8 cellular contexts compared by ENCODE assay signal in the genomic region with DNA sequence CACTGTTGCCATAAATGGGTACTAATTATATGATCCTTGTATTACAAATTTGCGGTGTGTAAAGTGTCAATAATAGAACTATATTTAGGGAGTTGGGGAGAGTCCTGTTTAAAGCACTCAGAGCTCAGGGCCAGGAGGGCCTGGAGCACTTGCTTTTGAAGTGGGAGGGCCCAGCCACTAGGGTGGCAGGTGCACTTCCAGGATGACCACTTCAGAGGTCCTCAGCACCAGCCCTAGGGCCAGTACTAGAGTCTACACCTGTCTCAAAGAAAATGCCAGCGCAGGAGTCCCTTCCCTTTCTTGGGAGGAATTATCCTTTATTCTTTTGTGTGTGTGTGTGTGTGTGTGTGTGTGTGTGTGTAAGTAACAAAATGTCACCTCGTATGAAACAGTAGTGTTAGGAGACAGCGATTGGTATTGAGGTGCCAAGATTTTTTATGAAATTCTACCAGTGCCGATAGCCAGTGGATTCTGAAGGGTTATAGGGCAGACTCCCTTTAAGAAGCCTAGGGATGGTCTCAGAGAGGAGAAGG. TPM values are rescaled to one million over a fixed set of nuclear protein-coding genes. Genes with fewer than 3 reads are reported as not detected.
DNase-seq lines count a peak whose midpoint lies in the region; ATAC-seq, FAIRE-seq and TF ChIP-seq lines count a peak whose summit lies in the region.

No MANE protein-coding gene starts in this region.

- FAIRE-seq in small intestine (lab: Jason Lieb, UNC) = no peak

- ATAC-seq in HG03565 (IDR thresholded peaks at IDR 0.05; ENCODE audit: unreplicated experiment) (no peak), GM18519 (IDR thresholded peaks at IDR 0.05; ENCODE audit: low FRiP score, unreplicated experiment) (no peak), HG03460 (IDR thresholded peaks at IDR 0.05; ENCODE audit: unreplicated experiment) (no peak)

- DNase-seq in NCI-H1105 treated with DMSO at 0.1 percent for 48 hours (lab: John Stamatoyannopoulos, UW) (peak; percentile 42), NCI-H1105 (lab: John Stamatoyannopoulos, UW) (no peak), SJCRH30 (peak in 1 of 2 experiments; percentile 52), fibroblast of the aortic adventitia (ENCODE audit: low read depth) (no peak), small intestine (no peak)

- H3K4me1 ChIP-seq in SJCRH30 = peaks cover 52% of the 10 kb centered on the region
- peaks cover 2 to 6% of the 10 kb centered on the region in 2 donors for H3K4me1 ChIP-seq in small intestine (ENCODE audit: control insufficient read depth in 2 of 2, insufficient read depth in 1 of 2, low read depth in 1 of 2, low read length in 1 of 2)

- 24 to 35% (median 30%) methylated on average over 5 of the region's 5 CpGs for WGBS in small intestine, 3 donors

- H3K9me3 ChIP-seq in SJCRH30 (replicated peaks) (no peaks in the 10 kb centered on the region), small intestine (ENCODE audit: control insufficient read depth, low read depth) (no peaks in the 10 kb centered on the region)

- no peaks in the 10 kb centered on the region for H3K27me3 ChIP-seq in SJCRH30
- H3K27me3 ChIP-seq in small intestine (ENCODE audit: control insufficient read depth in 2 of 2, insufficient read depth in 2 of 2, low read length in 2 of 2) = no peaks in the 10 kb centered on the region

- H3K27ac ChIP-seq in SJCRH30 (no peak overlapping the region), small intestine (ENCODE audit: low read depth in 1 of 2, low read length in 1 of 2) (peak overlapping the region; percentile 56 to 85)

- no peak for TF ChIP-seq CTCF in fibroblast of the aortic adventitia (IDR thresholded peaks at IDR 0.05; ENCODE audit: insufficient read depth, low read length)

- H3K36me3 ChIP-seq in SJCRH30 (no peaks in the 10 kb centered on the region), small intestine (ENCODE audit: control insufficient read depth in 2 of 2, insufficient read depth in 2 of 2, low read length in 2 of 2) (no peaks in the 10 kb centered on the region)

- peak overlapping the region; percentile 51 for H3K4me3 ChIP-seq in SJCRH30
- peak overlapping the region; percentile 44 for H3K4me3 ChIP-seq in fibroblast of the aortic adventitia (ENCODE audit: low read depth, low read length)
- H3K4me3 ChIP-seq in small intestine (ENCODE audit: low read depth in 1 of 2, low read length in 2 of 2) = peak overlapping the region in 1 of 2 donors; percentile 54

RNA-seq across cellular contexts. Expression of gene MYO18A, which starts 31.9 kb away (rescaled TPM):
- total RNA-seq in SJCRH30 (2014; rRNA removed; shearing (Covaris generic)) = 86.9 and 91.9 TPM in 2 replicates
- 78.3 and 82.8 TPM in 2 replicates for total RNA-seq in fibroblast of the aortic adventitia (ENCODE audit: low replicate concordance)
- 10 to 100 TPM; 42.9 to 66.9 (median 61.9) TPM for polyA plus RNA-seq in small intestine
